In genomic region chr10:112631501-112632410, GRCh38 we compare ENCODE assay signal across 17 cellular contexts.
A peak's percentile ranks its signal among the peaks of the same experiment; 100 is the strongest.
DNase-seq lines count a peak whose midpoint lies in the region; ATAC-seq and TF ChIP-seq lines count a peak whose summit lies in the region.
"Had no signal": no experiment of that assay in that cellular context is flagged by ENCODE, and none has a peak within 500 bp of the region (broad histone marks: within the 10 kb centered on the region; RNA-seq: fewer than 3 reads in every experiment).

No MANE protein-coding gene starts in this region.

- H3K36me3 ChIP-seq in adipocyte (ENCODE audit: control insufficient read depth, insufficient read depth, low read length, severe bottlenecking) (no peaks in the 10 kb centered on the region), psoas muscle (ENCODE audit: insufficient read depth in 1 of 2, low read depth in 1 of 2) (no peaks in the 10 kb centered on the region)
- H3K36me3 ChIP-seq: sigmoid colon had no signal

- H3K9ac ChIP-seq in adipocyte (ENCODE audit: low read length) = no peak overlapping the region

- H3K4me1 ChIP-seq in adipocyte (ENCODE audit: control insufficient read depth, insufficient read depth, low read length) = peaks cover 18% of the 10 kb centered on the region
- no peaks in the 10 kb centered on the region for H3K4me1 ChIP-seq in psoas muscle

- intact Hi-C loops in psoas muscle (cut with DNase I) = no loop called here

- TF ChIP-seq CTCF in fibroblast of villous mesenchyme (IDR thresholded peaks at IDR 0.05; ENCODE audit: insufficient read depth, low read depth, low read length) (peak; percentile 27), coronary artery (IDR thresholded peaks at IDR 0.05) (no peak), psoas muscle (IDR thresholded peaks at IDR 0.05) (no peak)

- DNase-seq in HCEC 1CT (peak; percentile 80), adipocyte (ENCODE audit: low read depth) (peak; percentile 14), fibroblast of villous mesenchyme (ENCODE audit: low read depth) (peak; percentile 91), pulmonary artery endothelial cell (ENCODE audit: low read depth, low spot score) (peak; percentile 4), NCI-H748 (lab: John Stamatoyannopoulos, UW; ENCODE audit: unreplicated experiment) (no peak), NCI-H748 treated with DMSO at 0.1 percent for 48 hours (lab: John Stamatoyannopoulos, UW) (no peak), coronary artery (ENCODE audit: low spot score) (no peak), psoas muscle (no peak)
- DNase-seq: activated CD4-positive, alpha-beta T cell treated with anti-CD3 and anti-CD28 coated beads, Interleukin-2, amount 50 U/mL, for 4 hours; central memory CD4-positive, alpha-beta T cell; NCI-H1436; NCI-H345; sigmoid colon; stimulated activated CD4-positive, alpha-beta T cell treated with anti-CD3 and anti-CD28 coated beads, Interleukin-4, amount 100 ng/mL, for 24 hours; stimulated activated CD8-positive, alpha-beta memory T cell treated with anti-CD3 and anti-CD28 coated beads, Interleukin-4, amount 100 ng/mL, for 48 hours had no signal

- H3K27ac ChIP-seq in coronary artery = no peak overlapping the region
- no peak overlapping the region for H3K27ac ChIP-seq in psoas muscle
- H3K27ac ChIP-seq: sigmoid colon had no signal

- ATAC-seq in psoas muscle = no peak
- ATAC-seq: activated naive CD4-positive, alpha-beta T cell treated with anti-CD3 and anti-CD28 coated beads, Interleukin-2, amount 50 U/mL, for 72 hours; GM12878 had no signal

- H3K9me3 ChIP-seq in adipocyte (ENCODE audit: control insufficient read depth, low read length) = no peaks in the 10 kb centered on the region
- H3K9me3 ChIP-seq in psoas muscle = no peaks in the 10 kb centered on the region
- H3K9me3 ChIP-seq: sigmoid colon had no signal

- WGBS in psoas muscle, 3 donors = 96 to 98% (median 97%) methylated on average over 8 of the region's 8 CpGs

- H3K4me3 ChIP-seq in adipocyte (ENCODE audit: low read length) (no peak overlapping the region), fibroblast of villous mesenchyme (ENCODE audit: low read depth, low read length) (no peak overlapping the region), coronary artery (no peak overlapping the region), psoas muscle (no peak overlapping the region)
- H3K4me3 ChIP-seq: GM12878, sigmoid colon had no signal

- no peaks in the 10 kb centered on the region for H3K27me3 ChIP-seq in adipocyte (replicated peaks; ENCODE audit: control insufficient read depth, insufficient read depth, low read length)
- H3K27me3 ChIP-seq in psoas muscle (ENCODE audit: insufficient read depth in 3 of 3, low read length in 2 of 3) = no peaks in the 10 kb centered on the region
- H3K27me3 ChIP-seq: sigmoid colon had no signal

Comparison
In these comparisons a context has a peak if more than half of its experiments do, and no peak if none do; other contexts are left out.
1. DNase-seq: peak in HCEC 1CT (single experiment), adipocyte (single experiment), fibroblast of villous mesenchyme (single experiment) and pulmonary artery endothelial cell (single experiment); none in NCI-H748 (single experiment), NCI-H748 treated with DMSO at 0.1 percent for 48 hours (single experiment), coronary artery (single experiment) and psoas muscle (0 of 2).